In the genomic region with DNA sequence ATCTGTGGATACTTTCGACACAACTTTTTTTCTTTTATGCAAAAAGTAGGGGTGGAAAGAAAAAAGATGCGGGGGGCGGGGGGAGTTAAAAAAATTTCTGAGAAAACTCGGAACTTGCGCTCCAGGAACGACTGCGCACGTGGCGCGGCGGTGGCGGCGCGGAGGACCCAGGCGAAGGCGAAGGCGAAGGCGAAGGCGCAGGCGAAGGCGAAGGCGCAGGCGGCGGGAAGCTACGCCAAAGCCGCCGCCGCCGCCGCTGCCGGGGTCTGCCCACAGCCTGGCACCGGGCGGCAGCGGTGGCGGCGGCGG, we compare ENCODE assay signal across 12 cellular contexts. TPM values are rescaled to one million over a fixed set of nuclear protein-coding genes. Genes with fewer than 3 reads are reported as not detected.
DNase-seq lines count a peak whose midpoint lies in the region; ATAC-seq and TF ChIP-seq lines count a peak whose summit lies in the region.
"Had no signal": no experiment of that assay in that cellular context is flagged by ENCODE, and none has a peak within 500 bp of the region (broad histone marks: within the 10 kb centered on the region; RNA-seq: fewer than 3 reads in every experiment).

No MANE protein-coding gene starts in this region.

- H3K9me3 ChIP-seq in CD4-positive, alpha-beta memory T cell (ENCODE audit: control insufficient read depth in 1 of 2, low read length in 2 of 2), result no peaks in the 10 kb centered on the region

- H3K4me1 Mint-ChIP-seq in CD4-positive, alpha-beta memory T cell, result peaks cover 16 to 40% (median 17%) of the 10 kb centered on the region in 4 donors
- peaks cover 24% of the 10 kb centered on the region for H3K4me1 Mint-ChIP-seq in osteocyte (ENCODE audit: unreplicated experiment)

- DNase-seq in CD4-positive, alpha-beta memory T cell, result no peak
- DNase-seq in HEK293T (ENCODE audit: extremely low spot score) (no peak), coronary artery (ENCODE audit: low spot score) (no peak), osteocyte (ENCODE audit: extremely low spot score, unreplicated experiment) (no peak), SHP77 treated with DMSO at 0.1 percent for 48 hours (lab: John Stamatoyannopoulos, UW) (no peak), NCI-H2171 treated with DMSO at 0.1 percent for 48 hours (lab: John Stamatoyannopoulos, UW) (no peak)
- DNase-seq: activated gamma-delta T cell treated with Interleukin-2 at 50 U/mL for 16 hours, NCI-H187 treated with DMSO at 0.1 percent for 48 hours, PC-9, stomach had no signal

- TF ChIP-seq CTCF in coronary artery (IDR thresholded peaks at IDR 0.05), result no peak
- no peak for TF ChIP-seq CTCF in osteocyte (IDR thresholded peaks at IDR 0.05)

- POLR2A ChIA-PET in CD4-positive, alpha-beta memory T cell (lab: Charles Lee; ENCODE audit: partially characterized antibody), result no interaction called here
- POLR2A ChIA-PET in HEK293T (lab: Yijun Ruan, JAX), result no interaction called here

- H3K36me3 ChIP-seq in CD4-positive, alpha-beta memory T cell (ENCODE audit: insufficient read depth, low read length), result no peaks in the 10 kb centered on the region
- H3K36me3 ChIP-seq: stomach had no signal

- no peak for ATAC-seq in GM18870 (IDR thresholded peaks at IDR 0.05; ENCODE audit: unreplicated experiment)

- CTCF ChIA-PET in CD4-positive, alpha-beta memory T cell (lab: Charles Lee; ENCODE audit: partially characterized antibody), result interaction anchor here (1.4 to 1.7 kb wide), 2 partner anchors 9 to 10 kb away, joined by 3 read pairs; no protein-coding TSS in a partner anchor
- CTCF ChIA-PET in HEK293T (lab: Yijun Ruan, JAX), result no interaction called here

- peaks cover 76% of the 10 kb centered on the region for H3K27me3 ChIP-seq in CD4-positive, alpha-beta memory T cell (ENCODE audit: insufficient read depth, low read length)

- no peak overlapping the region for H3K4me3 ChIP-seq in CD4-positive, alpha-beta memory T cell (ENCODE audit: low read length in 2 of 2)
- peak overlapping the region; percentile 66 for H3K4me3 ChIP-seq in coronary artery
- H3K4me3 ChIP-seq: PC-9 had no signal

- peak overlapping the region in 7 of 8 donors; percentile 57 to 74 (median 64) for H3K4me3 Mint-ChIP-seq in CD4-positive, alpha-beta memory T cell
- H3K4me3 Mint-ChIP-seq in osteocyte (ENCODE audit: unreplicated experiment), result peak overlapping the region; percentile 68

- peaks cover 3 to 9% of the 10 kb centered on the region in 2 donors for H3K36me3 Mint-ChIP-seq in CD4-positive, alpha-beta memory T cell
- H3K36me3 Mint-ChIP-seq in osteocyte (ENCODE audit: unreplicated experiment), result peaks cover 4% of the 10 kb centered on the region

- H3K27me3 Mint-ChIP-seq in CD4-positive, alpha-beta memory T cell, result peaks cover 70 to 73% of the 10 kb centered on the region in 2 donors
- H3K27me3 Mint-ChIP-seq in osteocyte (ENCODE audit: unreplicated experiment), result peaks cover 86% of the 10 kb centered on the region

- H3K27ac Mint-ChIP-seq in CD4-positive, alpha-beta memory T cell, result peak overlapping the region in 4 of 7 donors; percentile 60 to 94 (median 84)
- no peak overlapping the region for H3K27ac Mint-ChIP-seq in osteocyte (ENCODE audit: unreplicated experiment)

- H3K9me3 Mint-ChIP-seq in CD4-positive, alpha-beta memory T cell, result peaks cover 2 to 54% (median 39%) of the 10 kb centered on the region in 8 donors
- peaks cover 14% of the 10 kb centered on the region for H3K9me3 Mint-ChIP-seq in osteocyte (ENCODE audit: unreplicated experiment)

- H3K4me1 ChIP-seq in CD4-positive, alpha-beta memory T cell (ENCODE audit: insufficient read depth, low read length), result peaks cover 6% of the 10 kb centered on the region

- H3K27ac ChIP-seq in CD4-positive, alpha-beta memory T cell (ENCODE audit: low read depth, low read length), result no peak overlapping the region
- H3K27ac ChIP-seq in coronary artery, result no peak overlapping the region
- H3K27ac ChIP-seq: PC-9, stomach had no signal

- intact Hi-C loops in CD4-positive, alpha-beta memory T cell (cut with micrococcal nuclease), result no loop called here

TF ChIP-seq in HEK293T, 16 proteins besides CTCF, POLR2A, EP300 and RAD21:
- TF ChIP-seq L3MBTL2 (conservative IDR thresholded peaks at IDR 0.05) (peak; percentile 93), FOXK2 (IDR thresholded peaks at IDR 0.05) (no peak)

RNA-seq across cellular contexts. Expression of gene BARHL2, which starts 0.2 kb away (rescaled TPM):
- total RNA-seq in CD4-positive, alpha-beta memory T cell, result not detected
- polyA plus RNA-seq in CD4-positive, alpha-beta memory T cell, result not detected
- total RNA-seq in osteocyte, result not detected in 2 replicates
- total RNA-seq: myocyte, PC-9, stomach had no signal
- polyA plus RNA-seq: stomach had no signal
